8 cellular contexts compared by ENCODE assay signal in the genomic region with DNA sequence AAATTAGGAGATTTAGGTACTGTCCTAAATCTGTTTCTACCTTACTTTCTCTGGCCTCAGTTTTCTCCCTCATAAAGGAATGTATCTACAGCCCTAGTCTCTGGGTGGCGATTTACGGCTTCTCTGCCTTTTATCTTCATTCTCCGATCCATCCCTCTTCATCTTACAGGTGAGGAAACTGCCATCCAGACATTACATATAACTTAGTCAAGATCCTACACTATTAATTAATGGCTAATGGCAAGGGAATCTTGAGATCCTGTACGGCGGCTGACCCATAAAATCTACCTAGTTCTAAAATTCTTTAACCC. TPM values are rescaled to one million over a fixed set of nuclear protein-coding genes. Genes with fewer than 3 reads are reported as not detected.
DNase-seq lines count a peak whose midpoint lies in the region; TF ChIP-seq lines count a peak whose summit lies in the region.

No MANE protein-coding gene starts in this region.

- TF ChIP-seq CTCF in DOHH2 (IDR thresholded peaks at IDR 0.05; ENCODE audit: low read depth, low read length, poor library complexity, severe bottlenecking) (no peak), osteoblast (IDR thresholded peaks at IDR 0.05; ENCODE audit: extremely low read depth, low read depth, low read length) (no peak)

- H3K4me1 ChIP-seq in DOHH2 (ENCODE audit: control insufficient read depth, low read length) (peaks cover 15% of the 10 kb centered on the region), Karpas-422 (ENCODE audit: low read length) (peaks cover 18% of the 10 kb centered on the region), osteoblast (ENCODE audit: insufficient read depth, low read length) (peaks cover 10% of the 10 kb centered on the region)
- peaks cover 3% of the 10 kb centered on the region for H3K4me1 ChIP-seq in effector memory CD4-positive, alpha-beta T cell (ENCODE audit: control insufficient read depth, insufficient read depth, low read length, poor library complexity, severe bottlenecking)

- no peaks in the 10 kb centered on the region for H3K9me2 ChIP-seq in DOHH2 (replicated peaks; ENCODE audit: control insufficient read depth, low read length)
- H3K9me2 ChIP-seq in Karpas-422 (replicated peaks; ENCODE audit: insufficient read depth, low read length) = no peaks in the 10 kb centered on the region; the same call in 1 of the 2 replicates

- H3K4me2 ChIP-seq in DOHH2 (ENCODE audit: low read length) = peak overlapping the region; percentile 81
- H3K4me2 ChIP-seq in Karpas-422 (ENCODE audit: low read depth, low read length, poor library complexity, severe bottlenecking) = peak overlapping the region; percentile 94
- peak overlapping the region; percentile 87 for H3K4me2 ChIP-seq in osteoblast (ENCODE audit: insufficient read depth, low read length)

- peaks cover 11% of the 10 kb centered on the region for H3K36me3 ChIP-seq in DOHH2 (ENCODE audit: control insufficient read depth, low read length)
- peaks cover 11% of the 10 kb centered on the region for H3K36me3 ChIP-seq in Karpas-422 (ENCODE audit: insufficient read depth, low read length)
- no peaks in the 10 kb centered on the region for H3K36me3 ChIP-seq in effector memory CD4-positive, alpha-beta T cell (ENCODE audit: control insufficient read depth, insufficient read depth, low read length)
- H3K36me3 ChIP-seq in osteoblast (ENCODE audit: insufficient read depth, low read length) = peaks cover 4% of the 10 kb centered on the region

- H3K4me3 ChIP-seq in DOHH2 (ENCODE audit: low read length) (peak overlapping the region; percentile 98), Karpas-422 (ENCODE audit: low read length) (peak overlapping the region; percentile 95), osteoblast (ENCODE audit: insufficient read depth, low read length) (peak overlapping the region; percentile 99)
- H3K4me3 ChIP-seq in effector memory CD4-positive, alpha-beta T cell (ENCODE audit: insufficient read depth, low read depth, low read length, poor library complexity, severe bottlenecking) = peak overlapping the region; percentile 69

- H3K9me3 ChIP-seq in DOHH2 (ENCODE audit: control insufficient read depth, insufficient read depth, low read length) (no peaks in the 10 kb centered on the region), Karpas-422 (ENCODE audit: low read length) (no peaks in the 10 kb centered on the region), osteoblast (ENCODE audit: low read depth, low read length) (no peaks in the 10 kb centered on the region)
- H3K9me3 ChIP-seq in effector memory CD4-positive, alpha-beta T cell (ENCODE audit: control insufficient read depth, low read length) = no peaks in the 10 kb centered on the region

- H3K27me3 ChIP-seq in DOHH2 (ENCODE audit: control insufficient read depth, low read length) (no peaks in the 10 kb centered on the region), Karpas-422 (ENCODE audit: low read length) (no peaks in the 10 kb centered on the region), osteoblast (ENCODE audit: insufficient read depth, low read length) (no peaks in the 10 kb centered on the region)
- H3K27me3 ChIP-seq in effector memory CD4-positive, alpha-beta T cell (replicated peaks; ENCODE audit: control insufficient read depth, insufficient read depth, low read length, poor library complexity, severe bottlenecking) = no peaks in the 10 kb centered on the region

- no peak for DNase-seq in Karpas-422
- no peak for DNase-seq in effector memory CD4-positive, alpha-beta T cell
- DNase-seq in osteoblast (ENCODE audit: insufficient read length, low spot score, missing footprints) = no peak
- DNase-seq in NCI-H526 (lab: John Stamatoyannopoulos, UW) = no peak
- no peak for DNase-seq in pons (ENCODE audit: low spot score)
- DNase-seq in occipital lobe (lab: John Stamatoyannopoulos, UW) = no peak
- DNase-seq in activated CD4-positive, alpha-beta T cell treated with anti-CD3 and anti-CD28 coated beads, Interleukin-2, amount 50 U/mL, for 4 hours = no peak

- H3K79me2 ChIP-seq in DOHH2 (ENCODE audit: control insufficient read depth, low read length) = peaks cover 42% of the 10 kb centered on the region
- H3K79me2 ChIP-seq in Karpas-422 (ENCODE audit: low read length) = peaks cover 47% of the 10 kb centered on the region
- H3K79me2 ChIP-seq in osteoblast (ENCODE audit: insufficient read depth, low read length) = peaks cover 40% of the 10 kb centered on the region

- H3K27ac ChIP-seq in DOHH2 (ENCODE audit: low read depth, low read length) = peak overlapping the region; percentile 14; the same call in 1 of the 2 replicates
- H3K27ac ChIP-seq in Karpas-422 (ENCODE audit: low read length) = no peak overlapping the region
- peak overlapping the region; percentile 75 for H3K27ac ChIP-seq in effector memory CD4-positive, alpha-beta T cell (ENCODE audit: insufficient read depth, low read length, poor library complexity, severe bottlenecking)
- H3K27ac ChIP-seq in osteoblast (ENCODE audit: low read depth, low read length) = peak overlapping the region; percentile 80

- H2AFZ ChIP-seq in Karpas-422 (ENCODE audit: low read length) (peak overlapping the region; percentile 70; the same call in 1 of the 2 replicates), osteoblast (ENCODE audit: low read length) (peak overlapping the region; percentile 95)

- H4K20me1 ChIP-seq in DOHH2 (ENCODE audit: control insufficient read depth, insufficient read depth, low read depth, low read length) = no peaks in the 10 kb centered on the region
- H4K20me1 ChIP-seq in Karpas-422 (ENCODE audit: insufficient read depth, low read depth, low read length) = no peaks in the 10 kb centered on the region
- peaks cover 4% of the 10 kb centered on the region for H4K20me1 ChIP-seq in osteoblast (ENCODE audit: insufficient read depth, low read length)

- H3F3A ChIP-seq in DOHH2 (ENCODE audit: control insufficient read depth, insufficient read depth) = no peaks in the 10 kb centered on the region

- peak overlapping the region; percentile 94 for H3K9ac ChIP-seq in Karpas-422 (ENCODE audit: low read length)

RNA-seq across cellular contexts. Expression of gene YIPF4, which starts 0.4 kb away (rescaled TPM):
- total RNA-seq in Karpas-422 (2014; rRNA removed; shearing (Covaris generic); ENCODE audit: low replicate concordance) = 18.5 and 95.3 TPM in 2 replicates
- total RNA-seq in osteoblast (18.5 and 19.4 TPM in 2 replicates), occipital lobe (46.8 TPM)

RNA-seq across cellular contexts. Expression of gene NLRC4, which starts 12.6 kb away (rescaled TPM):
- total RNA-seq in Karpas-422 (2014; rRNA removed; shearing (Covaris generic); ENCODE audit: low replicate concordance) = 0.51 and 1.6 TPM in 2 replicates
- total RNA-seq in osteoblast (not detected in 2 replicates), occipital lobe (0.62 TPM)
